2 cellular contexts compared by ENCODE assay signal in the genomic region with DNA sequence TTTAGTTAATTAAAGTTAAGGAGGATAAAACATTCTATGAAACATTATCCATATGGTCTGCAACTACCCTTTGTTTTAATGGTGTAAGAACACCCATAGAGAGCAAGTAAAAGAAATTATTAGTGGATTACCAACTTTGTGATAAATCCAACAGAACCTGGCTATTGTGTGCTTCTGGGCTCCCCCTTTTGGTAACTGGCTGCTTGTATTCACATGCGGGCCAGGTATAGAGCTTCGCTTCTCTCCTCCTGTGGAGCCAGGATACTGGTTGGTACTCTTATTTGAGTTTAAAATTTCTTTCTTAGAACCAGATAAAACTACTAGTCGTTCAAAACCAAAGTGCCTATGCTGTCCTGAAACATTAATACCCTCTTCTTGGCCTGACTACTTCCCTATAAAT.
TF ChIP-seq lines count a peak whose summit lies in the region.

No MANE protein-coding gene starts in this region.

TF ChIP-seq in HepG2, 621 proteins besides CTCF, POLR2A, EP300 and RAD21 (continued from another document):
- TF ChIP-seq RERE (CRISPR knock-in tag; IDR thresholded peaks at IDR 0.05; ENCODE audit: low read depth) (no peak), NFE2 (CRISPR knock-in tag; IDR thresholded peaks at IDR 0.05) (no peak), MAFF (IDR thresholded peaks at IDR 0.05; ENCODE audit: low read depth, low read length) (no peak), UBTF (CRISPR knock-in tag; IDR thresholded peaks at IDR 0.05) (no peak), SKI (IDR thresholded peaks at IDR 0.05; ENCODE audit: partially characterized antibody) (no peak), NFKBIZ (CRISPR knock-in tag; IDR thresholded peaks at IDR 0.05) (no peak)

TF ChIP-seq in WTC11, 78 proteins besides CTCF, POLR2A, EP300 and RAD21 (continued from another document):
- no peak for TF ChIP-seq NR1H2 (CRISPR knock-in tag; IDR thresholded peaks at IDR 0.05)
- TF ChIP-seq EMX1 (CRISPR knock-in tag; IDR thresholded peaks at IDR 0.05), result no peak
- no peak for TF ChIP-seq CREB1 (CRISPR knock-in tag; IDR thresholded peaks at IDR 0.05)
- TF ChIP-seq ETV6 (CRISPR knock-in tag; IDR thresholded peaks at IDR 0.05), result no peak
- TF ChIP-seq, protein P1, sequence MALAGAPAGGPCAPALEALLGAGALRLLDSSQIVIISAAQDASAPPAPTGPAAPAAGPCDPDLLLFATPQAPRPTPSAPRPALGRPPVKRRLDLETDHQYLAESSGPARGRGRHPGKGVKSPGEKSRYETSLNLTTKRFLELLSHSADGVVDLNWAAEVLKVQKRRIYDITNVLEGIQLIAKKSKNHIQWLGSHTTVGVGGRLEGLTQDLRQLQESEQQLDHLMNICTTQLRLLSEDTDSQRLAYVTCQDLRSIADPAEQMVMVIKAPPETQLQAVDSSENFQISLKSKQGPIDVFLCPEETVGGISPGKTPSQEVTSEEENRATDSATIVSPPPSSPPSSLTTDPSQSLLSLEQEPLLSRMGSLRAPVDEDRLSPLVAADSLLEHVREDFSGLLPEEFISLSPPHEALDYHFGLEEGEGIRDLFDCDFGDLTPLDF (CRISPR knock-in tag; IDR thresholded peaks at IDR 0.05), result no peak
- TF ChIP-seq ATF6 (CRISPR knock-in tag; IDR thresholded peaks at IDR 0.05), result no peak
